In genomic region chr22:19121631-19122142, GRCh38 we compare ENCODE assay signal across 7 cellular contexts. TPM values are rescaled to one million over a fixed set of nuclear protein-coding genes. Genes with fewer than 3 reads are reported as not detected.
DNase-seq lines count a peak whose midpoint lies in the region; ATAC-seq and TF ChIP-seq lines count a peak whose summit lies in the region.

No MANE protein-coding gene starts in this region.

- WGBS in urinary bladder = under 1% methylated on average over 47 of the region's 47 CpGs

- no peaks in the 10 kb centered on the region for H3K4me1 ChIP-seq in urinary bladder (ENCODE audit: insufficient read depth)

- intact Hi-C loops in natural killer cell (cut with micrococcal nuclease) = loop anchor here (1.0 to 10.0 kb wide), 6 partner anchors 12 to 356 kb away; partner anchors contain the start of genes CDC45, CLTCL1, ESS2 and HIRA

- H3K4me3 ChIP-seq in fibroblast of mammary gland (ENCODE audit: control insufficient read depth, low read depth, low read length) = peak overlapping the region; percentile 76
- peak overlapping the region; percentile 92 for H3K4me3 ChIP-seq in urinary bladder (ENCODE audit: low read depth, low read length)

- H3K27ac Mint-ChIP-seq in activated T-cell treated with anti-CD3 and anti-CD28 coated beads, Interleukin-2, amount 50 U/mL, for 72 hours = peak overlapping the region; percentile 19
- peak overlapping the region; percentile 63 to 90 for H3K27ac Mint-ChIP-seq in natural killer cell

- no peaks in the 10 kb centered on the region for H3K27me3 Mint-ChIP-seq in activated T-cell treated with anti-CD3 and anti-CD28 coated beads, Interleukin-2, amount 50 U/mL, for 72 hours (ENCODE audit: low read depth)
- H3K27me3 Mint-ChIP-seq in natural killer cell (ENCODE audit: low read depth in 2 of 2) = no peaks in the 10 kb centered on the region

- H3K27ac ChIP-seq in urinary bladder (ENCODE audit: low read depth) = peak overlapping the region; percentile 92

- peak overlapping the region; percentile 89 for H3K4me3 Mint-ChIP-seq in activated T-cell treated with anti-CD3 and anti-CD28 coated beads, Interleukin-2, amount 50 U/mL, for 72 hours
- peak overlapping the region; percentile 88 for H3K4me3 Mint-ChIP-seq in natural killer cell

- peaks cover 54% of the 10 kb centered on the region for H3K4me1 Mint-ChIP-seq in activated T-cell treated with anti-CD3 and anti-CD28 coated beads, Interleukin-2, amount 50 U/mL, for 72 hours (ENCODE audit: low read depth)
- peaks cover 41 to 48% of the 10 kb centered on the region in 2 donors for H3K4me1 Mint-ChIP-seq in natural killer cell

- peak; percentile 50 for DNase-seq in NAMALWA (ENCODE audit: low spot score)
- peak in 1 of 2 donors; percentile 47 for DNase-seq in activated T-cell treated with anti-CD3 and anti-CD28 coated beads, Interleukin-2, amount 50 U/mL, for 72 hours
- DNase-seq in fibroblast of mammary gland (ENCODE audit: low read depth) = no peak
- peak; percentile 45 for DNase-seq in natural killer cell

- H3K36me3 ChIP-seq in urinary bladder (ENCODE audit: insufficient read depth) = no peaks in the 10 kb centered on the region

- ATAC-seq in GM18502 (IDR thresholded peaks at IDR 0.05; ENCODE audit: poor library complexity, unreplicated experiment) (peak; percentile 24), HG02588 (IDR thresholded peaks at IDR 0.05; ENCODE audit: unreplicated experiment) (peak; percentile 17), natural killer cell (peak; percentile 15 to 22 (median 21))
- ATAC-seq in activated T-cell treated with anti-CD3 and anti-CD28 coated beads, Interleukin-2, amount 50 U/mL, for 72 hours (replicated peaks in 1 of 2) = peak; percentile 28 to 39

- no peaks in the 10 kb centered on the region for H3K36me3 Mint-ChIP-seq in activated T-cell treated with anti-CD3 and anti-CD28 coated beads, Interleukin-2, amount 50 U/mL, for 72 hours (ENCODE audit: insufficient read depth in 2 of 2)
- H3K36me3 Mint-ChIP-seq in natural killer cell = no peaks in the 10 kb centered on the region

- H3K9me3 Mint-ChIP-seq in activated T-cell treated with anti-CD3 and anti-CD28 coated beads, Interleukin-2, amount 50 U/mL, for 72 hours = no peaks in the 10 kb centered on the region
- H3K9me3 Mint-ChIP-seq in natural killer cell = no peaks in the 10 kb centered on the region

- no peak for TF ChIP-seq CTCF in fibroblast of mammary gland (conservative IDR thresholded peaks at IDR 0.05; ENCODE audit: control insufficient read depth, insufficient read depth, low read depth, low read length)
- no peak for TF ChIP-seq CTCF in natural killer cell (IDR thresholded peaks at IDR 0.05)

RNA-seq across cellular contexts. Expression of gene DGCR2, which starts 0.5 kb away (rescaled TPM):
- total RNA-seq in activated T-cell treated with anti-CD3 and anti-CD28 coated beads, Interleukin-2, amount 50 U/mL, for 72 hours = 10 to 100 TPM; 24.4 to 28.5 TPM
- total RNA-seq in natural killer cell (10 to 100 TPM; 27.5 to 44.1 (median 41.3) TPM), urinary bladder (41.4 TPM)
- polyA plus RNA-seq in urinary bladder = 61.0 TPM

RNA-seq across cellular contexts. Expression of gene TSSK2, which starts 9.4 kb away (rescaled TPM):
- total RNA-seq in activated T-cell treated with anti-CD3 and anti-CD28 coated beads, Interleukin-2, amount 50 U/mL, for 72 hours = not detected
- total RNA-seq in natural killer cell (not detected), urinary bladder (not detected)
- 0.25 TPM for polyA plus RNA-seq in urinary bladder

RNA-seq across cellular contexts. Expression of gene ESS2, which starts 22.8 kb away (rescaled TPM):
- 10 to 100 TPM; 16.0 to 19.7 TPM for total RNA-seq in activated T-cell treated with anti-CD3 and anti-CD28 coated beads, Interleukin-2, amount 50 U/mL, for 72 hours
- total RNA-seq in natural killer cell (10 to 100 TPM; 47.6 to 51.6 (median 47.7) TPM), urinary bladder (5.1 TPM)
- polyA plus RNA-seq in urinary bladder = 19.2 TPM

RNA-seq across cellular contexts. Expression of gene GSC2, which starts 28.4 kb away (rescaled TPM):
- total RNA-seq in activated T-cell treated with anti-CD3 and anti-CD28 coated beads, Interleukin-2, amount 50 U/mL, for 72 hours = not detected
- not detected for total RNA-seq in natural killer cell
- total RNA-seq in urinary bladder = not detected
- not detected for polyA plus RNA-seq in urinary bladder

RNA-seq across cellular contexts. Expression of gene SLC25A1, which starts 56.8 kb away (rescaled TPM):
- 10 to 100 TPM; 34.3 TPM for total RNA-seq in activated T-cell treated with anti-CD3 and anti-CD28 coated beads, Interleukin-2, amount 50 U/mL, for 72 hours
- total RNA-seq in natural killer cell (10 to 100 TPM; 24.8 to 29.6 (median 26.9) TPM), urinary bladder (24.6 TPM)
- 65.0 TPM for polyA plus RNA-seq in urinary bladder
